ENCODE assay signal across 8 cellular contexts in genomic region chr13:30792257-30793000, GRCh38. TPM values are rescaled to one million over a fixed set of nuclear protein-coding genes. Genes with fewer than 3 reads are reported as not detected.
DNase-seq lines count a peak whose midpoint lies in the region; ATAC-seq, FAIRE-seq and TF ChIP-seq lines count a peak whose summit lies in the region.

No MANE protein-coding gene starts in this region.

- no TSS peak for BruUV-seq in HepG2 (replicated peaks; lab: Mats Ljungman, UMichigan)

- TF ChIP-seq EP300 in HepG2 (IDR thresholded peaks at IDR 0.05; ENCODE audit: low read depth in 2 of 2, low read length in 2 of 2) (no peak), HepG2 (CRISPR knock-in tag; IDR thresholded peaks at IDR 0.05; ENCODE audit: borderline replicate concordance) (no peak), transverse colon (IDR thresholded peaks at IDR 0.05; ENCODE audit: low read depth) (no peak)

- peak overlapping the region in 1 of 3 experiments; percentile 30; a peak in 2 of 6 replicates for H3K4me3 ChIP-seq in HepG2 (replicated peaks in 1 of 3; ENCODE audit: insufficient read depth in 1 of 3, low read depth in 2 of 3, low read length in 3 of 3)
- H3K4me3 ChIP-seq in transverse colon, result no peak overlapping the region

- H3K4me1 ChIP-seq in HepG2 (ENCODE audit: insufficient read depth, low read length) (peaks cover 31% of the 10 kb centered on the region), transverse colon (peaks cover 0 to 27% (median 8%) of the 10 kb centered on the region in 4 donors)

- peak; percentile 98 for ATAC-seq in HepG2
- ATAC-seq in GM18861 (IDR thresholded peaks at IDR 0.05; ENCODE audit: unreplicated experiment), result no peak

- peak overlapping the region; percentile 67 for H3K4me2 ChIP-seq in HepG2 (ENCODE audit: low read depth, low read length)

- no peak for FAIRE-seq in HepG2 (lab: Jason Lieb, UNC)

- TF ChIP-seq POLR2A in HepG2 (IDR thresholded peaks at IDR 0.05; ENCODE audit: insufficient read depth in 1 of 2, low read depth in 2 of 2, low read length in 2 of 2) (no peak), transverse colon (IDR thresholded peaks at IDR 0.05) (no peak)

- in situ Hi-C loops in ACHN (cut with HindIII; ENCODE audit: low pct_ligation_motif_present, low pct_unique_long_range_greater_than_20kb, low sequenced_read_pairs), result loop anchor here (25.0 kb wide), 1 partner anchor 130 kb away; no protein-coding TSS in a partner anchor
- in situ Hi-C loops in HepG2 (cut with HindIII; ENCODE audit: extremely low pct_ligation_motif_present, low pct_unique_long_range_greater_than_20kb), result no loop called here
- in situ Hi-C loops in transverse colon (cut with MboI; ENCODE audit: low pct_ligation_motif_present in 1 of 4, low pct_unique_long_range_greater_than_20kb in 1 of 4, low sequenced_read_pairs in 3 of 4), result loop anchor here in 2 of 4 donors (10.0 kb wide), 2 partner anchors 108 to 118 kb away; no protein-coding TSS in a partner anchor

- TF ChIP-seq RAD21 in HepG2 (CRISPR knock-in tag; IDR thresholded peaks at IDR 0.05), result no peak

- no peaks in the 10 kb centered on the region for H3K36me3 ChIP-seq in HepG2 (replicated peaks in 1 of 2; ENCODE audit: control insufficient read depth in 1 of 2, insufficient read depth in 2 of 2, low read length in 2 of 2)
- no peaks in the 10 kb centered on the region for H3K36me3 ChIP-seq in transverse colon

- no peaks in the 10 kb centered on the region for H3K79me2 ChIP-seq in HepG2 (ENCODE audit: insufficient read depth, low read length)

- DNase-seq in ACHN (peak; percentile 89), LoVo (ENCODE audit: low spot score) (peak; percentile 41), cerebellum (ENCODE audit: low spot score) (peak; percentile 86), HepG2 (ENCODE audit: low spot score) (peak; percentile 61), transverse colon (peak; percentile 50), NCI-H1436 treated with DMSO at 0.1 percent for 48 hours (lab: John Stamatoyannopoulos, UW) (no peak)
- no peak for DNase-seq in activated T-cell treated with anti-CD3 and anti-CD28 coated beads, Interleukin-2, amount 50 U/mL, for 48 hours

- TF ChIP-seq CTCF in HepG2 (CRISPR knock-in tag; IDR thresholded peaks at IDR 0.05) (peak; percentile 36), transverse colon (IDR thresholded peaks at IDR 0.05) (peak in 2 of 5 experiments; percentile 9 to 13)

- no peaks in the 10 kb centered on the region for H4K20me1 ChIP-seq in HepG2 (ENCODE audit: insufficient read depth, low read length)

- POLR2A ChIA-PET in HepG2 (lab: Yijun Ruan, JAX), result no interaction called here

- 20% methylated on average over 3 of the region's 12 CpGs for WGBS in HepG2 (ENCODE audit: low lambda C conversion rate)
- 30 to 54% methylated on average over 2 to 12 of the region's 12 CpGs for WGBS in transverse colon (ENCODE audit: low coverage in 1 of 2), 2 donors

- H3K9me3 ChIP-seq in HepG2 (ENCODE audit: low read length) (no peaks in the 10 kb centered on the region), transverse colon (no peaks in the 10 kb centered on the region)

- H3K9ac ChIP-seq in HepG2 (ENCODE audit: insufficient read depth, low read depth, low read length), result no peak overlapping the region

- H3K27ac ChIP-seq in HepG2 (ENCODE audit: extremely low read length, insufficient read depth, low read length) (no peak overlapping the region), transverse colon (peak overlapping the region; percentile 17 to 54 (median 43))

- peak overlapping the region; percentile 44 for H2AFZ ChIP-seq in HepG2 (ENCODE audit: low read length)

- intact Hi-C loops in HepG2 (cut with micrococcal nuclease; ENCODE audit: unreplicated experiment) (loop anchor here (1.0 kb wide), 1 partner anchor 46 kb away; no protein-coding TSS in a partner anchor), transverse colon (cut with DNase I; ENCODE audit: low total_unique reads) (loop anchor here (10.0 kb wide), 1 partner anchor 118 kb away; no protein-coding TSS in a partner anchor)

- H3K27me3 ChIP-seq in HepG2 (ENCODE audit: control insufficient read depth in 1 of 2, insufficient read depth in 2 of 2, low read length in 2 of 2), result no peaks in the 10 kb centered on the region
- H3K27me3 ChIP-seq in transverse colon, result no peaks in the 10 kb centered on the region

- CTCF ChIA-PET in HepG2 (lab: Yijun Ruan, JAX; ENCODE audit: low intra/inter-chr PET ratio, low total read pairs), result no interaction called here

TF ChIP-seq in HepG2, 621 proteins besides CTCF, POLR2A, EP300 and RAD21 (continues in another document):
- TF ChIP-seq MAFF (IDR thresholded peaks at IDR 0.05; ENCODE audit: low read depth, low read length) (peak; percentile 57; the same call in 1 of the 2 replicates), FOXO1 (CRISPR knock-in tag; IDR thresholded peaks at IDR 0.05) (peak; percentile 34; the same call in 1 of the 2 replicates), ATAD3A (CRISPR knock-in tag; IDR thresholded peaks at IDR 0.05) (no peak), MAFK (conservative IDR thresholded peaks at IDR 0.05 in 1 of 2, IDR thresholded peaks at IDR 0.05 in 1 of 2; ENCODE audit: low read length in 2 of 2) (peak in 1 of 2 experiments; percentile 18; a peak in 1 of 4 replicates), NR2F6 (IDR thresholded peaks at IDR 0.05) (peak; percentile 24; the same call in 1 of the 2 replicates), NR2F6 (CRISPR knock-in tag; IDR thresholded peaks at IDR 0.05) (0 out of 2 replicates have a peak, but pooled peaks have one; percentile 58), ZGPAT (CRISPR knock-in tag; IDR thresholded peaks at IDR 0.05) (0 out of 2 replicates have a peak, but pooled peaks have one; percentile 25), THRA (CRISPR knock-in tag; IDR thresholded peaks at IDR 0.05; ENCODE audit: borderline replicate concordance) (peak; percentile 22; the same call in 1 of the 2 replicates), SALL1 (CRISPR knock-in tag; IDR thresholded peaks at IDR 0.05) (peak; percentile 45; the same call in 1 of the 2 replicates), RARA (CRISPR knock-in tag; IDR thresholded peaks at IDR 0.05) (peak; percentile 46; the same call in 1 of the 2 replicates), POLR2AphosphoS5 (IDR thresholded peaks at IDR 0.05; ENCODE audit: low read depth, low read length) (no peak), ZNF431 (CRISPR knock-in tag; IDR thresholded peaks at IDR 0.05; ENCODE audit: borderline replicate concordance, low read depth) (peak; percentile 48; the same call in 1 of the 2 replicates), RCOR2 (CRISPR knock-in tag; IDR thresholded peaks at IDR 0.05) (no peak), TEAD3 (CRISPR knock-in tag; optimal IDR thresholded peaks at IDR 0.05; ENCODE audit: borderline replicate concordance) (peak; percentile 35), PITX1 (CRISPR knock-in tag; IDR thresholded peaks at IDR 0.05) (0 out of 2 replicates have a peak, but pooled peaks have one; percentile 14), ZNF768 (CRISPR knock-in tag; IDR thresholded peaks at IDR 0.05) (peak; percentile 74; the same call in 1 of the 2 replicates)

RNA-seq across cellular contexts. Expression of gene ALOX5AP, which starts 57.1 kb away (rescaled TPM):
- total RNA-seq in cerebellum (2.8 TPM), HepG2 (2016; rRNA removed; fragmentation: Illumina TruSeq; extraction: Trizol) (0.70 and 0.97 TPM in 2 replicates), transverse colon (10 to 100 TPM in 3 of 4 donors, 1 to 10 TPM in 1; 1.2 to 18.7 (median 14.1) TPM)
- 1.1 and 2.0 TPM in 2 replicates for total RNA-seq in HepG2 (2016; cell fraction: cytosol; rRNA removed; fragmentation: Illumina TruSeq; extraction: Trizol; ENCODE audit: low read depth)
- 0.37 and 1.2 TPM in 2 replicates for total RNA-seq in HepG2 (2016; cell fraction: insoluble cytoplasmic fraction; rRNA removed; fragmentation: Illumina TruSeq; extraction: Trizol)
- 0.80 and 2.1 TPM in 2 replicates for total RNA-seq in HepG2 (2016; cell fraction: membrane; rRNA removed; fragmentation: Illumina TruSeq; extraction: Trizol)
- total RNA-seq in HepG2 (2016; cell fraction: nucleus; rRNA removed; fragmentation: Illumina TruSeq; extraction: Trizol), result not detected in 2 replicates
- 0.50 and 1.2 TPM in 2 replicates for polyA plus RNA-seq in HepG2 (2011; rRNA removed)
- polyA plus RNA-seq in HepG2 (2011; cell fraction: cytosol; rRNA removed), result 0.30 and 0.59 TPM in 2 replicates
- 0.21 and 0.27 TPM in 2 replicates for polyA plus RNA-seq in HepG2 (2011; cell fraction: nucleus; rRNA removed)
- 2.3 TPM in 1 of 2 replicates, not detected in the other for polyA plus RNA-seq in HepG2 (2012)
- 1.2 and 1.8 TPM in 2 replicates for polyA plus RNA-seq in HepG2 (2016; cell fraction: cytosol; fragmentation: Illumina TruSeq; extraction: Trizol; ENCODE audit: low read depth)
- polyA plus RNA-seq in HepG2 (2016; cell fraction: insoluble cytoplasmic fraction; fragmentation: Illumina TruSeq; extraction: Trizol; ENCODE audit: low read depth), result 1.7 and 1.9 TPM in 2 replicates
- 2.2 and 2.3 TPM in 2 replicates for polyA plus RNA-seq in HepG2 (2016; cell fraction: membrane; fragmentation: Illumina TruSeq; extraction: Trizol; ENCODE audit: low read depth)
- polyA plus RNA-seq in HepG2 (2016; cell fraction: nucleus; fragmentation: Illumina TruSeq; extraction: Trizol; ENCODE audit: insufficient read depth, low read depth), result 0.77 TPM in 1 of 2 replicates, not detected in the other
- polyA minus RNA-seq in HepG2 (2011; rRNA and poly(A)+ RNA removed; ENCODE audit: low replicate concordance), result 0.56 and 0.91 TPM in 2 replicates
- not detected in 2 replicates for polyA minus RNA-seq in HepG2 (2011; cell fraction: cytosol; rRNA and poly(A)+ RNA removed)
- not detected in 2 replicates for polyA minus RNA-seq in HepG2 (2011; cell fraction: nucleus; rRNA and poly(A)+ RNA removed)

Comparison
In these comparisons a context has a peak if more than half of its experiments do, and no peak if none do; other contexts are left out.
1. DNase-seq: peak in ACHN (single experiment), LoVo (single experiment), cerebellum (single experiment), HepG2 (single experiment) and transverse colon (single experiment); none in NCI-H1436 treated with DMSO at 0.1 percent for 48 hours (single experiment) and activated T-cell treated with anti-CD3 and anti-CD28 coated beads, Interleukin-2, amount 50 U/mL, for 48 hours (0 of 2).